ENCODE assay signal across 22 cellular contexts in the genomic region with DNA sequence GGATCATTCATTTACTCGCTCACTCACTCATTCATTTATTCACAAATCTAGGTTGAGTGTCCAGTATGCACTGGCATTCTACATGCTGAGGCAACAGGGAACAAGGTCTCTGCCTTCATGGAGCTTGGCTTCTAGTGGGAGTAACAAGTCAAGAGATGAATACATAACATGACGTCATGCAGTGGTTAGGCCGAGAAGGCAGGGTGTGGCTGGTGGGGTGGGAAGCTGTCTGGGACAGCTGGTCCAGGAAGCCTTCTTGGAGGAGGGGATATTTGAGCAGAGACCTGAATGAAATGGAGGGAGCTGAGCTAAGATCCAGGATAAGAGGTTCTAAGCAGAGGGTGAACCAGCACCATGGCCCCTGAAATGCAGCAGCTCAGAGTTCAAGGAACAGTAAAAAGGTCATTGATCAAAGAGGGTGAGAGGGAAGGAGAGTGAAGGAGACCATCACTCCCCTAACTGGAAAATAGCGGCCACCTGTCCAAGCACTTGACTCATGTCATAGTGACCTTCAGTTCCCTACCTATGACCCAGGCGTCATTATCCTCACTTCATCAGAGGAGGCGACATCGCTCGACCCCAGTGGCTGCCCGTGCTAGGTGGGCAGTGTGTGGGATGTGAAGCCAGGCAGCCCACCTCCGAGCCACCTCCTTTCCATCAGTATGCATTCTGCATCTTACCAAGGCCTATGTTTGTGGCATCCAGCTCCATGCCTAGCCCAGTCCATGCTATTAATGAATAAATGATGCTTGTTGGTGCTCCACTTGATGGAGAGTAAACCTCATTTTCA.
"Had no signal": no experiment of that assay in that cellular context is flagged by ENCODE, and none has a peak within 500 bp of the region (broad histone marks: within the 10 kb centered on the region; RNA-seq: fewer than 3 reads in every experiment).

No MANE protein-coding gene starts in this region.

- DNase-seq: activated CD4-positive, alpha-beta T cell treated with anti-CD3 and anti-CD28 coated beads, Interleukin-2, amount 10 ng/mL, durations not matched to agents 24 days and 14 days; activated CD4-positive, CD25-positive, alpha-beta regulatory T cell; activated CD8-positive, alpha-beta memory T cell treated with anti-CD3 and anti-CD28 coated beads, Interleukin-2, amount 50 U/mL, for 4 hours; activated CD8-positive, alpha-beta T cell treated with anti-CD3 and anti-CD28 coated beads, Interleukin-2, amount 10 ng/mL, durations not matched to agents 7 days and 5 days; activated naive CD4-positive, alpha-beta T cell; activated naive CD8-positive, alpha-beta T cell treated with anti-CD3 and anti-CD28 coated beads, Interleukin-2, amount 10 ng/mL, durations not matched to agents 7 days and 5 days; activated T-cell treated with anti-CD3 and anti-CD28 coated beads, Interleukin-2, amount 50 U/mL, for 72 hours; central memory CD4-positive, alpha-beta T cell; colonic mucosa; effector CD4-positive, alpha-beta T cell; foreskin melanocyte; head of caudate nucleus; naive B cell; small intestine; stimulated activated CD4-positive, alpha-beta T cell treated with anti-CD3 and anti-CD28 coated beads, Interleukin-4, amount 100 ng/mL, for 4 hours; stimulated activated CD8-positive, alpha-beta memory T cell treated with anti-CD3 and anti-CD28 coated beads, Interleukin-4, amount 100 ng/mL, for 48 hours; stimulated activated naive CD8-positive, alpha-beta T cell treated with anti-CD3 and anti-CD28 coated beads, Interleukin-15, Interleukin-2, amounts not matched to agents 100 U/mL and 50 U/mL, for 24 hours had no signal

- ATAC-seq: activated CD8-positive, alpha-beta T cell treated with anti-CD3 and anti-CD28 coated beads, Interleukin-2, amount 10 ng/mL, durations not matched to agents 7 days and 5 days; activated T-cell treated with anti-CD3 and anti-CD28 coated beads, Interleukin-2, amount 50 U/mL, for 72 hours; stimulated activated naive CD8-positive, alpha-beta T cell treated with anti-CD3 and anti-CD28 coated beads, Interleukin-15, Interleukin-2, amounts not matched to agents 100 U/mL and 50 U/mL, for 24 hours had no signal

- H3K4me3 Mint-ChIP-seq: activated CD4-positive, alpha-beta T cell treated with anti-CD3 and anti-CD28 coated beads, Interleukin-2, amount 10 ng/mL, durations not matched to agents 24 days and 14 days; activated CD8-positive, alpha-beta T cell treated with anti-CD3 and anti-CD28 coated beads, Interleukin-2, amount 10 ng/mL, durations not matched to agents 7 days and 5 days; activated naive CD8-positive, alpha-beta T cell treated with anti-CD3 and anti-CD28 coated beads, Interleukin-2, amount 10 ng/mL, durations not matched to agents 7 days and 5 days; activated T-cell treated with anti-CD3 and anti-CD28 coated beads, Interleukin-2, amount 50 U/mL, for 72 hours; brain; naive B cell; T-helper 2 cell treated with Interferon-gamma antibody and Interleukin-4, amounts not matched to agents 5 μg/mL and 100 μg/mL, for 36 hours had no signal

- H3K9me3 Mint-ChIP-seq: activated CD4-positive, alpha-beta T cell treated with anti-CD3 and anti-CD28 coated beads, Interleukin-2, amount 10 ng/mL, durations not matched to agents 24 days and 14 days; activated naive CD8-positive, alpha-beta T cell treated with anti-CD3 and anti-CD28 coated beads, Interleukin-2, amount 10 ng/mL, durations not matched to agents 7 days and 5 days; activated T-cell treated with anti-CD3 and anti-CD28 coated beads, Interleukin-2, amount 50 U/mL, for 72 hours; T-helper 2 cell treated with Interferon-gamma antibody and Interleukin-4, amounts not matched to agents 5 μg/mL and 100 μg/mL, for 36 hours had no signal

- H3K36me3 Mint-ChIP-seq: activated naive CD8-positive, alpha-beta T cell treated with anti-CD3 and anti-CD28 coated beads, Interleukin-2, amount 10 ng/mL, durations not matched to agents 7 days and 5 days; naive B cell had no signal

- H3K27me3 ChIP-seq: colonic mucosa, suprapubic skin, upper lobe of left lung had no signal

- H3K27ac ChIP-seq: colonic mucosa, neutrophil, suprapubic skin, upper lobe of left lung had no signal

- H3K4me3 ChIP-seq: colonic mucosa, suprapubic skin, upper lobe of left lung had no signal

- H3K4me1 ChIP-seq: colonic mucosa had no signal

- H3K9me3 ChIP-seq: colonic mucosa, neutrophil, suprapubic skin, upper lobe of left lung had no signal

- H3K36me3 ChIP-seq: colonic mucosa, neutrophil, suprapubic skin, upper lobe of left lung had no signal

- H3K27ac Mint-ChIP-seq: activated CD4-positive, alpha-beta T cell treated with anti-CD3 and anti-CD28 coated beads, Interleukin-2, amount 10 ng/mL, durations not matched to agents 24 days and 14 days; activated CD8-positive, alpha-beta T cell treated with anti-CD3 and anti-CD28 coated beads, Interleukin-2, amount 10 ng/mL, durations not matched to agents 7 days and 5 days; activated naive CD8-positive, alpha-beta T cell treated with anti-CD3 and anti-CD28 coated beads, Interleukin-2, amount 10 ng/mL, durations not matched to agents 7 days and 5 days; activated T-cell treated with anti-CD3 and anti-CD28 coated beads, Interleukin-2, amount 50 U/mL, for 72 hours; T-helper 2 cell treated with Interferon-gamma antibody and Interleukin-4, amounts not matched to agents 5 μg/mL and 100 μg/mL, for 36 hours had no signal

- H3K4me1 Mint-ChIP-seq: activated CD4-positive, alpha-beta T cell treated with anti-CD3 and anti-CD28 coated beads, Interleukin-2, amount 10 ng/mL, durations not matched to agents 24 days and 14 days; naive B cell had no signal
